In the genomic region with DNA sequence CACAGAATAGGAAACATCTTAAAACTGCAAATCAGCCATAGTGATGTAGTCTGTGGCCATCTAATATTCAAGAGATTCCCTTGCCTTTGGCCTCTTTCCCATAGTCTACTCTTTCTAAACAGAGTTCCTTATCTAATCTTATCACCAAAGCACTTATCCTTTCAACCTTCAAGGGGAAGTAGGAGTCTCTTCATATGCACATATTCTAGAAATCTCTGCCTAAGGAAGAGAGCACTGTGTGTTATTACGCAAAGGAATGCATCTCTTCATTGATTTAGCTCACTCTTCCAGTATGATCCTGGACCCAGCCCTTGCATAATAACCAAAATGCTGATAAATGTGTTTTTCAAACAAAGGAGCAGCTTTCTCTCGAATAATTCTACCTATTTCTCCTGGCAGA, we compare ENCODE assay signal across 1 cellular context.
TF ChIP-seq lines count a peak whose summit lies in the region.

No MANE protein-coding gene starts in this region.

TF ChIP-seq in endothelial cell of umbilical vein, 7 proteins besides CTCF, POLR2A, EP300 and RAD21:
- no peak for TF ChIP-seq MYC (IDR thresholded peaks at IDR 0.05; ENCODE audit: low read depth, low read length)
- peak; percentile 11 for TF ChIP-seq GATA2 (IDR thresholded peaks at IDR 0.05; ENCODE audit: insufficient read depth, insufficient read length, low read depth, low read length)
- TF ChIP-seq, protein P1, sequence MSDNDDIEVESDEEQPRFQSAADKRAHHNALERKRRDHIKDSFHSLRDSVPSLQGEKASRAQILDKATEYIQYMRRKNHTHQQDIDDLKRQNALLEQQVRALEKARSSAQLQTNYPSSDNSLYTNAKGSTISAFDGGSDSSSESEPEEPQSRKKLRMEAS (IDR thresholded peaks at IDR 0.05; ENCODE audit: insufficient read depth, insufficient read length): no peak
TF ChIP-seq in endothelial cell of umbilical vein: peak in this region for 1.
